1 cellular context compared by ENCODE assay signal in the genomic region with DNA sequence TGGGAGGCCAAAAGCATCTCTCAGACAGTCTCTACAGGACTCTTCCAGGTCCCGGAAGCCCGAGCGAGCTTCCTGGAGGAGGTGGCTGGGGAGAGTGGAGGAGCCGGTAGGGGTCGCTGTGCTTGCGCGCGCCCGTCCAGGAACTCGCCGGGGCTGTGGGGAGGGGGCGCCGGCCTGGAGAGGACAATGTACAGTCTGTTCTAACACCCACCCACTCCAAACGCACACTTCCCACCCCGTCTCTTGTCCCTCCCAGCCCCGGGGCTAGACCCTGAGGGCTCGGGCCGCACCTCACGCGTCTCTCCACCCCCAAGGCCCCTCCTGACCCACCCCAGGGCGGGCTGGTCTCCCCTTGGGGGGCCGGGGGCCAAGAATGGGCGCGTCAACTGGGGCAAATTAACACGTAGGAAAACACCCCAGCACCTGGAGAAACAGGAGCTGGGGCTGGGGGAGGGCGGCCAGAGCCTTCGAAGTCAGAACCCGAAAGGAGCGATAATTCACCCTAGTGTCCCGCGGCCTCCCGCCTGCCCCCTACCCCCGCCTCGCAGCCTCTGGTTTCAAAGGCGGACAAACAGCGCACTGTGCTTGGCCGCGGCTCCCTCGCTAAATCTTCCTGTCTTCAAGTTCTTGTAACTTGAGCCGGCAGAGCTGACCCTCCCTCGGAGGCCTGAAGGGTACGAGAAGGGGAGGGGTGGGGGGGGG.
TF ChIP-seq lines count a peak whose summit lies in the region.

No MANE protein-coding gene starts in this region.

TF ChIP-seq in K562, 482 proteins besides CTCF, POLR2A, EP300 and RAD21 (continued from another document):
- TF ChIP-seq, protein P1, sequence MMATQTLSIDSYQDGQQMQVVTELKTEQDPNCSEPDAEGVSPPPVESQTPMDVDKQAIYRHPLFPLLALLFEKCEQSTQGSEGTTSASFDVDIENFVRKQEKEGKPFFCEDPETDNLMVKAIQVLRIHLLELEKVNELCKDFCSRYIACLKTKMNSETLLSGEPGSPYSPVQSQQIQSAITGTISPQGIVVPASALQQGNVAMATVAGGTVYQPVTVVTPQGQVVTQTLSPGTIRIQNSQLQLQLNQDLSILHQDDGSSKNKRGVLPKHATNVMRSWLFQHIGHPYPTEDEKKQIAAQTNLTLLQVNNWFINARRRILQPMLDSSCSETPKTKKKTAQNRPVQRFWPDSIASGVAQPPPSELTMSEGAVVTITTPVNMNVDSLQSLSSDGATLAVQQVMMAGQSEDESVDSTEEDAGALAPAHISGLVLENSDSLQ (IDR thresholded peaks at IDR 0.05) = peak; percentile 33; the same call in 1 of the 2 replicates
- no peak for TF ChIP-seq LCOR (CRISPR knock-in tag; IDR thresholded peaks at IDR 0.05)
- TF ChIP-seq, protein P2, sequence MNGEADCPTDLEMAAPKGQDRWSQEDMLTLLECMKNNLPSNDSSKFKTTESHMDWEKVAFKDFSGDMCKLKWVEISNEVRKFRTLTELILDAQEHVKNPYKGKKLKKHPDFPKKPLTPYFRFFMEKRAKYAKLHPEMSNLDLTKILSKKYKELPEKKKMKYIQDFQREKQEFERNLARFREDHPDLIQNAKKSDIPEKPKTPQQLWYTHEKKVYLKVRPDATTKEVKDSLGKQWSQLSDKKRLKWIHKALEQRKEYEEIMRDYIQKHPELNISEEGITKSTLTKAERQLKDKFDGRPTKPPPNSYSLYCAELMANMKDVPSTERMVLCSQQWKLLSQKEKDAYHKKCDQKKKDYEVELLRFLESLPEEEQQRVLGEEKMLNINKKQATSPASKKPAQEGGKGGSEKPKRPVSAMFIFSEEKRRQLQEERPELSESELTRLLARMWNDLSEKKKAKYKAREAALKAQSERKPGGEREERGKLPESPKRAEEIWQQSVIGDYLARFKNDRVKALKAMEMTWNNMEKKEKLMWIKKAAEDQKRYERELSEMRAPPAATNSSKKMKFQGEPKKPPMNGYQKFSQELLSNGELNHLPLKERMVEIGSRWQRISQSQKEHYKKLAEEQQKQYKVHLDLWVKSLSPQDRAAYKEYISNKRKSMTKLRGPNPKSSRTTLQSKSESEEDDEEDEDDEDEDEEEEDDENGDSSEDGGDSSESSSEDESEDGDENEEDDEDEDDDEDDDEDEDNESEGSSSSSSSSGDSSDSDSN (IDR thresholded peaks at IDR 0.05; ENCODE audit: borderline replicate concordance in 1 of 2, low read depth in 2 of 2, low read length in 2 of 2) = 0 out of 4 replicates have a peak, but pooled peaks of 1 of the 2 experiments have one; percentile 64
- TF ChIP-seq ZNF263 (CRISPR knock-in tag; IDR thresholded peaks at IDR 0.05; ENCODE audit: borderline replicate concordance) = no peak
- TF ChIP-seq ZNF444 (CRISPR knock-in tag; IDR thresholded peaks at IDR 0.05) = no peak
- TF ChIP-seq SAFB2 (IDR thresholded peaks at IDR 0.05; ENCODE audit: borderline replicate concordance, low read depth, low read length, severe bottlenecking) = no peak
- no peak for TF ChIP-seq STAT5B (CRISPR knock-in tag; IDR thresholded peaks at IDR 0.05)
- TF ChIP-seq L3MBTL2 (IDR thresholded peaks at IDR 0.05) = peak; percentile 58; the same call in 1 of the 2 replicates
- TF ChIP-seq ZNF740 (CRISPR knock-in tag; IDR thresholded peaks at IDR 0.05) = no peak
- TF ChIP-seq ZNF740 (tag; IDR thresholded peaks at IDR 0.05) = 0 out of 4 replicates have a peak, but pooled peaks of 1 of the 2 experiments have one; percentile 26
- peak; percentile 60 for TF ChIP-seq RBM25 (IDR thresholded peaks at IDR 0.05; ENCODE audit: low read depth, low read length, severe bottlenecking)
- no peak for TF ChIP-seq HLTF (IDR thresholded peaks at IDR 0.05)
- TF ChIP-seq, protein P3, sequence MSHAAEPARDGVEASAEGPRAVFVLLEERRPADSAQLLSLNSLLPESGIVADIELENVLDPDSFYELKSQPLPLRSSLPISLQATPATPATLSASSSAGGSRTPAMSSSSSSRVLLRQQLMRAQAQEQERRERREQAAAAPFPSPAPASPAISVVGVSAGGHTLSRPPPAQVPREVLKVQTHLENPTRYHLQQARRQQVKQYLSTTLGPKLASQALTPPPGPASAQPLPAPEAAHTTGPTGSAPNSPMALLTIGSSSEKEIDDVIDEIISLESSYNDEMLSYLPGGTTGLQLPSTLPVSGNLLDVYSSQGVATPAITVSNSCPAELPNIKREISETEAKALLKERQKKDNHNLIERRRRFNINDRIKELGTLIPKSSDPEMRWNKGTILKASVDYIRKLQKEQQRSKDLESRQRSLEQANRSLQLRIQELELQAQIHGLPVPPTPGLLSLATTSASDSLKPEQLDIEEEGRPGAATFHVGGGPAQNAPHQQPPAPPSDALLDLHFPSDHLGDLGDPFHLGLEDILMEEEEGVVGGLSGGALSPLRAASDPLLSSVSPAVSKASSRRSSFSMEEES (CRISPR knock-in tag; IDR thresholded peaks at IDR 0.05) = 0 out of 2 replicates have a peak, but pooled peaks have one; percentile 21
- TF ChIP-seq GATA2 (CRISPR knock-in tag; IDR thresholded peaks at IDR 0.05) = no peak
- peak; percentile 27 for TF ChIP-seq CHD4 (IDR thresholded peaks at IDR 0.05; ENCODE audit: insufficient read depth, insufficient replicate concordance, low read depth, low read length, poor library complexity, severe bottlenecking)
- 0 out of 2 replicates have a peak, but pooled peaks have one; percentile 13 for TF ChIP-seq CC2D1A (IDR thresholded peaks at IDR 0.05)
- TF ChIP-seq RNF2 (IDR thresholded peaks at IDR 0.05) = peak; percentile 43; the same call in 1 of the 2 replicates
- TF ChIP-seq, protein P4, sequence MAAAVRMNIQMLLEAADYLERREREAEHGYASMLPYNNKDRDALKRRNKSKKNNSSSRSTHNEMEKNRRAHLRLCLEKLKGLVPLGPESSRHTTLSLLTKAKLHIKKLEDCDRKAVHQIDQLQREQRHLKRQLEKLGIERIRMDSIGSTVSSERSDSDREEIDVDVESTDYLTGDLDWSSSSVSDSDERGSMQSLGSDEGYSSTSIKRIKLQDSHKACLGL (CRISPR knock-in tag; IDR thresholded peaks at IDR 0.05; ENCODE audit: borderline replicate concordance, poor library complexity, severe bottlenecking) = no peak
- TF ChIP-seq, protein P5, sequence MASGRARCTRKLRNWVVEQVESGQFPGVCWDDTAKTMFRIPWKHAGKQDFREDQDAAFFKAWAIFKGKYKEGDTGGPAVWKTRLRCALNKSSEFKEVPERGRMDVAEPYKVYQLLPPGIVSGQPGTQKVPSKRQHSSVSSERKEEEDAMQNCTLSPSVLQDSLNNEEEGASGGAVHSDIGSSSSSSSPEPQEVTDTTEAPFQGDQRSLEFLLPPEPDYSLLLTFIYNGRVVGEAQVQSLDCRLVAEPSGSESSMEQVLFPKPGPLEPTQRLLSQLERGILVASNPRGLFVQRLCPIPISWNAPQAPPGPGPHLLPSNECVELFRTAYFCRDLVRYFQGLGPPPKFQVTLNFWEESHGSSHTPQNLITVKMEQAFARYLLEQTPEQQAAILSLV (tag; IDR thresholded peaks at IDR 0.05) = no peak
- TF ChIP-seq RBBP5 (IDR thresholded peaks at IDR 0.05; ENCODE audit: borderline replicate concordance, insufficient read depth, low read length, poor library complexity, severe bottlenecking) = no peak
- peak in 1 of 2 experiments; percentile 59; a peak in 1 of 4 replicates for TF ChIP-seq MAZ (CRISPR knock-in tag; conservative IDR thresholded peaks at IDR 0.05 in 1 of 2, IDR thresholded peaks at IDR 0.05 in 1 of 2)
- 0 out of 2 replicates have a peak, but pooled peaks have one; percentile 33 for TF ChIP-seq NCOA6 (IDR thresholded peaks at IDR 0.05)
- peak; percentile 46; the same call in 1 of the 2 replicates for TF ChIP-seq CXXC5 (CRISPR knock-in tag; IDR thresholded peaks at IDR 0.05)
TF ChIP-seq in K562: peak in this region for 33.
